In genomic region chr20:347640-348484, GRCh38 we compare ENCODE assay signal across 8 cellular contexts. TPM values are rescaled to one million over a fixed set of nuclear protein-coding genes. Genes with fewer than 3 reads are reported as not detected.
DNase-seq lines count a peak whose midpoint lies in the region; ATAC-seq lines count a peak whose summit lies in the region.

No MANE protein-coding gene starts in this region.

- intact Hi-C loops in activated CD4-positive, alpha-beta T cell treated with anti-CD3 and anti-CD28 coated beads for 36 hours (cut with DNase I, micrococcal nuclease) = loop anchor here in 1 of 2 experiments (1.0 to 5.0 kb wide), 5 partner anchors 23 to 194 kb away; partner anchors contain the start of genes CSNK2A1, RBCK1, SOX12 and TBC1D20

- H3K27ac ChIP-seq in layer of hippocampus (ENCODE audit: low read depth, low read length) = peak overlapping the region; percentile 88

- peaks cover 1% of the 10 kb centered on the region for H3K9me3 Mint-ChIP-seq in activated CD4-positive, alpha-beta T cell treated with anti-CD3 and anti-CD28 coated beads for 36 hours (ENCODE audit: low read depth)

- peak overlapping the region; percentile 42 for H3K27ac Mint-ChIP-seq in activated CD4-positive, alpha-beta T cell treated with anti-CD3 and anti-CD28 coated beads for 36 hours

- no peaks in the 10 kb centered on the region for H3K36me3 Mint-ChIP-seq in activated CD4-positive, alpha-beta T cell treated with anti-CD3 and anti-CD28 coated beads for 36 hours (ENCODE audit: low read depth)

- peak overlapping the region; percentile 82 for H3K4me3 Mint-ChIP-seq in activated CD4-positive, alpha-beta T cell treated with anti-CD3 and anti-CD28 coated beads for 36 hours

- H3K27me3 Mint-ChIP-seq in activated CD4-positive, alpha-beta T cell treated with anti-CD3 and anti-CD28 coated beads for 36 hours = no peaks in the 10 kb centered on the region

- ATAC-seq in GM19324 (IDR thresholded peaks at IDR 0.05; ENCODE audit: low FRiP score, unreplicated experiment) (peak; percentile 84), HG03432 (IDR thresholded peaks at IDR 0.05; ENCODE audit: unreplicated experiment) (peak; percentile 86)
- ATAC-seq in activated CD4-positive, alpha-beta T cell treated with anti-CD3 and anti-CD28 coated beads for 36 hours = peak; percentile 76

- CTCF ChIA-PET in activated CD4-positive, alpha-beta T cell treated with anti-CD3 and anti-CD28 coated beads for 36 hours (lab: Charles Lee) = interaction anchor here (4.3 kb wide), 1 partner anchor 18 kb away, joined by 16 read pairs; no protein-coding TSS in a partner anchor

- DNase-seq in CD1c-positive myeloid dendritic cell (ENCODE audit: extremely low spot score) = peak; percentile 85
- DNase-seq in NCI-H446 treated with DMSO at 0.1 percent for 48 hours (lab: John Stamatoyannopoulos, UW) = peak; percentile 89
- DNase-seq in activated CD4-positive, alpha-beta T cell treated with anti-CD3 and anti-CD28 coated beads for 36 hours = peak; percentile 78
- DNase-seq in cortex of kidney (lab: John Stamatoyannopoulos, UW) = peak; percentile 82
- DNase-seq in stimulated activated CD4-positive, alpha-beta T cell treated with anti-CD3 and anti-CD28 coated beads, Interleukin-2, amount 100 ng/mL, for 24 hours = peak; percentile 63 to 79

- peaks cover 10% of the 10 kb centered on the region for H3K4me1 Mint-ChIP-seq in activated CD4-positive, alpha-beta T cell treated with anti-CD3 and anti-CD28 coated beads for 36 hours

- no peaks in the 10 kb centered on the region for H3K27me3 ChIP-seq in layer of hippocampus (ENCODE audit: control insufficient read depth, insufficient read depth, low read length)

- POLR2A ChIA-PET in activated CD4-positive, alpha-beta T cell treated with anti-CD3 and anti-CD28 coated beads for 36 hours (lab: Charles Lee) = no interaction called here

RNA-seq across cellular contexts. Expression of gene NRSN2, which starts 1.0 kb away (rescaled TPM):
- total RNA-seq in activated CD4-positive, alpha-beta T cell treated with anti-CD3 and anti-CD28 coated beads for 36 hours = 1 to 10 TPM; 5.2 to 7.5 TPM

RNA-seq across cellular contexts. Expression of gene SOX12, which starts 22.5 kb away (rescaled TPM):
- total RNA-seq in activated CD4-positive, alpha-beta T cell treated with anti-CD3 and anti-CD28 coated beads for 36 hours = 1 to 10 TPM; 8.1 to 8.5 TPM

RNA-seq across cellular contexts. Expression of gene TRIB3, which starts 32.7 kb away (rescaled TPM):
- total RNA-seq in activated CD4-positive, alpha-beta T cell treated with anti-CD3 and anti-CD28 coated beads for 36 hours = 10 to 100 TPM; 60.9 to 63.0 TPM

RNA-seq across cellular contexts. Expression of gene ZCCHC3, which starts 50.5 kb away (rescaled TPM):
- 10 to 100 TPM; 15.6 to 16.4 TPM for total RNA-seq in activated CD4-positive, alpha-beta T cell treated with anti-CD3 and anti-CD28 coated beads for 36 hours

RNA-seq across cellular contexts. Expression of gene C20orf96, which starts 57.3 kb away (rescaled TPM):
- 1 to 10 TPM; 7.0 to 8.1 TPM for total RNA-seq in activated CD4-positive, alpha-beta T cell treated with anti-CD3 and anti-CD28 coated beads for 36 hours

Comparison
In these comparisons a context has a peak if more than half of its experiments do, and no peak if none do; other contexts are left out.
1. Peak in every context shown above with its lines: DNase-seq, ATAC-seq and H3K27ac ChIP-seq.